Comparison of ENCODE assay signal across 28 cellular contexts in the genomic region with DNA sequence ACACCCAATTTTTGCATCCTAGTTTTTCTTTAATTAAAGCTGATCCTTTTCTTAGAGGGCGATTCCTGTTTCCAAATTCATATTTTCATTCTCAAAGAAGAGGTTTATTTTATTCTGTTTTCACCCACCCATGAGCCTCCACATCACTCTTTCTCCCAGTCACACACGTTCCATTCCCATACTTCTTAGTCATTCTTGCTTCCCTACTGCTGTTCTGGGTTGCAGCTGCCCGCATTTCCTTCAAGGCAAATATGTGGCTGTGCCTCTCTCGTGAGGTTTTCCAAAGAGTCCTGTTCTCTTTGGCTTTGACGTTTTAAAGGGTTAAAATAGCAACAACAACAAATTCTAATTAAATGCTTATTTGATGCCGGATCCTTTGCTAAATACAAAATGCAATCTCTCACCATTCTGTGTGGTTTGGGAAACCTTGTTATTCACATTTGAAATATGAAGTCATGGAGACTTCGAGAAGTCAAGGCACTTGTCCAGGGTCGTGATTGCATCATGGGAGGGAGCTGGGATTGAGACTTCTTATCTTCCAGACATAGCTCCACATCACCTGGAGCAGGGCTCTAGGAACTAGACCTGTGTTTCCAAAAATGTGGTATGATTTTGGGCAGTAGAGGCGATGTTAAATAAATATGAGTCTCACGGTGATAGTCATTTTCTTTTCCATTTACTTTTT.
"Had no signal": no experiment of that assay in that cellular context is flagged by ENCODE, and none has a peak within 500 bp of the region (broad histone marks: within the 10 kb centered on the region; RNA-seq: fewer than 3 reads in every experiment).

No MANE protein-coding gene starts in this region.

- H3K4me3 ChIP-seq: neural progenitor cell, ovary, psoas muscle, stomach, suprapubic skin, testis, tibial artery, transverse colon, upper lobe of left lung, vagina had no signal

- H3K4me3 Mint-ChIP-seq: naive thymus-derived CD4-positive, alpha-beta T cell; natural killer cell; nephron; neural progenitor cell; stimulated activated effector memory CD8-positive, alpha-beta T cell treated with anti-CD3 and anti-CD28 coated beads, Interleukin-12 subunit alpha, Interleukin-12 subunit beta, amount 100 ng/mL, for 72 hours; stimulated activated naive B cell treated with anti-CD40 and anti-IgM and Interleukin-4, amounts not matched to agents 10 μg/mL and 1 μg/mL and 100 μg/mL, for 72 hours; stimulated activated naive CD8-positive, alpha-beta T cell treated with anti-CD3 and anti-CD28 coated beads, Interleukin-15, Interleukin-2, amounts not matched to agents 100 ng/mL and 50 ng/mL, for 24 hours had no signal

- H3K27me3 ChIP-seq: neural progenitor cell, ovary, stomach, suprapubic skin, testis, tibial artery, transverse colon, upper lobe of left lung, vagina had no signal

- H3K9me3 ChIP-seq: ovary, psoas muscle, suprapubic skin, testis, tibial artery, transverse colon, upper lobe of left lung, vagina had no signal

- H3K4me1 Mint-ChIP-seq: naive thymus-derived CD4-positive, alpha-beta T cell; natural killer cell; nephron; stimulated activated effector memory CD8-positive, alpha-beta T cell treated with anti-CD3 and anti-CD28 coated beads, Interleukin-12 subunit alpha, Interleukin-12 subunit beta, amount 100 ng/mL, for 72 hours had no signal

- DNase-seq: naive thymus-derived CD4-positive, alpha-beta T cell; natural killer cell; occipital lobe; ovary; posterior cingulate gyrus; psoas muscle; right cardiac atrium; small intestine; stimulated activated CD4-positive, alpha-beta T cell treated with anti-CD3 and anti-CD28 coated beads, Interleukin-15, amount 100 ng/mL, for 24 hours; stimulated activated CD4-positive, alpha-beta T cell treated with anti-CD3 and anti-CD28 coated beads, Interleukin-2, amount 100 ng/mL, for 24 hours; stimulated activated CD4-positive, alpha-beta T cell treated with anti-CD3 and anti-CD28 coated beads, Interleukin-2, amount 100 ng/mL, for 48 hours; stimulated activated CD4-positive, alpha-beta T cell treated with anti-CD3 and anti-CD28 coated beads, Interleukin-4, amount 100 ng/mL, for 24 hours; stimulated activated naive B cell treated with anti-CD40 and anti-IgM and Interleukin-4, amounts not matched to agents 10 μg/mL and 1 μg/mL and 100 μg/mL, for 72 hours; stimulated activated naive CD4-positive, alpha-beta T cell treated with Interleukin-2 at 50 U/mL for 16 hours; stomach; testis; tibial artery; transverse colon; upper lobe of left lung had no signal

- H3K79me2 ChIP-seq: parathyroid adenoma had no signal

- H3K4me1 ChIP-seq: neural progenitor cell, parathyroid adenoma, stomach, suprapubic skin, testis, tibial artery, transverse colon, upper lobe of left lung, vagina had no signal

- H3K36me3 Mint-ChIP-seq: natural killer cell; stimulated activated effector memory CD8-positive, alpha-beta T cell treated with anti-CD3 and anti-CD28 coated beads, Interleukin-12 subunit alpha, Interleukin-12 subunit beta, amount 100 ng/mL, for 72 hours; stimulated activated naive B cell treated with anti-CD40 and anti-IgM and Interleukin-4, amounts not matched to agents 10 μg/mL and 1 μg/mL and 100 μg/mL, for 72 hours had no signal

- H3K36me3 ChIP-seq: neural progenitor cell, ovary, stomach, suprapubic skin, tibial artery, transverse colon, upper lobe of left lung, vagina had no signal

- H3K4me2 ChIP-seq: neural progenitor cell had no signal

- H3K9ac ChIP-seq: neural progenitor cell, parathyroid adenoma had no signal

- ATAC-seq: naive thymus-derived CD4-positive, alpha-beta T cell; natural killer cell; psoas muscle; right cardiac atrium; sciatic nerve; stimulated activated effector memory CD8-positive, alpha-beta T cell treated with anti-CD3 and anti-CD28 coated beads, Interleukin-12 subunit alpha, Interleukin-12 subunit beta, amount 100 ng/mL, for 72 hours; stimulated activated naive B cell treated with anti-CD40 and anti-IgM and Interleukin-4, amounts not matched to agents 10 μg/mL and 1 μg/mL and 100 μg/mL, for 72 hours had no signal

- H2AFZ ChIP-seq: neural progenitor cell, parathyroid adenoma had no signal

- H3K27me3 Mint-ChIP-seq: progenitor cell of endocrine pancreas; stimulated activated naive B cell treated with anti-CD40 and anti-IgM and Interleukin-4, amounts not matched to agents 10 μg/mL and 1 μg/mL and 100 μg/mL, for 72 hours; stimulated activated naive CD8-positive, alpha-beta T cell treated with anti-CD3 and anti-CD28 coated beads, Interleukin-15, Interleukin-2, amounts not matched to agents 100 ng/mL and 50 ng/mL, for 24 hours had no signal

- H3K27ac ChIP-seq: neural progenitor cell, ovary, parathyroid adenoma, psoas muscle, stomach, suprapubic skin, testis, tibial artery, transverse colon, upper lobe of left lung, vagina had no signal

- H3K27ac Mint-ChIP-seq: naive thymus-derived CD4-positive, alpha-beta T cell; natural killer cell; nephron; neural progenitor cell; progenitor cell of endocrine pancreas; stimulated activated effector memory CD8-positive, alpha-beta T cell treated with anti-CD3 and anti-CD28 coated beads, Interleukin-12 subunit alpha, Interleukin-12 subunit beta, amount 100 ng/mL, for 72 hours; stimulated activated naive B cell treated with anti-CD40 and anti-IgM and Interleukin-4, amounts not matched to agents 10 μg/mL and 1 μg/mL and 100 μg/mL, for 72 hours; stimulated activated naive CD8-positive, alpha-beta T cell treated with anti-CD3 and anti-CD28 coated beads, Interleukin-15, Interleukin-2, amounts not matched to agents 100 ng/mL and 50 ng/mL, for 24 hours had no signal
